In genomic region chr2:239962890-239963591, GRCh38 we compare ENCODE assay signal across 18 cellular contexts.
"Had no signal": no experiment of that assay in that cellular context is flagged by ENCODE, and none has a peak within 500 bp of the region (broad histone marks: within the 10 kb centered on the region; RNA-seq: fewer than 3 reads in every experiment).

No MANE protein-coding gene starts in this region.

- H3K4me1 ChIP-seq: ascending aorta, breast epithelium, pancreas had no signal

- H3K27ac ChIP-seq: ascending aorta, breast epithelium, esophagus muscularis mucosa, gastroesophageal sphincter, pancreas, tibial nerve, vagina, WERI-Rb-1 had no signal

- DNase-seq: activated CD4-positive, alpha-beta T cell treated with anti-CD3 and anti-CD28 coated beads for 1 hour; activated CD4-positive, alpha-beta T cell treated with anti-CD3 and anti-CD28 coated beads, Interleukin-2, amount 50 U/mL, for 48 hours; activated gamma-delta T cell; dermis blood vessel endothelial cell; effector memory CD4-positive, alpha-beta T cell; mesenchymal stem cell; naive thymus-derived CD4-positive, alpha-beta T cell; stimulated activated naive CD4-positive, alpha-beta T cell; WERI-Rb-1 had no signal

- H3K27me3 ChIP-seq: ascending aorta, breast epithelium, esophagus muscularis mucosa, gastroesophageal sphincter, pancreas, tibial nerve, vagina had no signal

- H3K9me3 ChIP-seq: ascending aorta, breast epithelium, esophagus muscularis mucosa, gastroesophageal sphincter, pancreas, tibial nerve, vagina had no signal

- H3K36me3 ChIP-seq: breast epithelium, pancreas had no signal

- H3K4me3 ChIP-seq: ascending aorta, breast epithelium, esophagus muscularis mucosa, gastroesophageal sphincter, pancreas, tibial nerve, vagina had no signal

- H3K4me3 Mint-ChIP-seq: activated naive CD4-positive, alpha-beta T cell treated with anti-CD3 and anti-CD28 coated beads, Interleukin-2, amount 50 U/mL, for 24 hours; naive thymus-derived CD4-positive, alpha-beta T cell; T-helper 1 cell treated with Interleukin-12 subunit alpha and Interleukin-12 subunit beta and Interleukin-4 antibody, amounts not matched to agents 30 μg/mL and 1 μg/mL, for 36 hours had no signal

- H3K4me1 Mint-ChIP-seq: activated naive CD4-positive, alpha-beta T cell treated with anti-CD3 and anti-CD28 coated beads, Interleukin-2, amount 50 U/mL, for 24 hours had no signal

- H3K27me3 Mint-ChIP-seq: activated naive CD4-positive, alpha-beta T cell treated with anti-CD3 and anti-CD28 coated beads, Interleukin-2, amount 50 U/mL, for 24 hours; naive thymus-derived CD4-positive, alpha-beta T cell had no signal

- H3K9me3 Mint-ChIP-seq: activated naive CD4-positive, alpha-beta T cell treated with anti-CD3 and anti-CD28 coated beads, Interleukin-2, amount 50 U/mL, for 24 hours; T-helper 1 cell treated with Interleukin-12 subunit alpha and Interleukin-12 subunit beta and Interleukin-4 antibody, amounts not matched to agents 30 μg/mL and 1 μg/mL, for 36 hours had no signal

- H3K27ac Mint-ChIP-seq: activated naive CD4-positive, alpha-beta T cell treated with anti-CD3 and anti-CD28 coated beads, Interleukin-2, amount 50 U/mL, for 24 hours; T-helper 1 cell treated with Interleukin-12 subunit alpha and Interleukin-12 subunit beta and Interleukin-4 antibody, amounts not matched to agents 30 μg/mL and 1 μg/mL, for 36 hours had no signal
